Comparison of ENCODE assay signal across 8 cellular contexts in genomic region chr4:151362404-151363164, GRCh38. TPM values are rescaled to one million over a fixed set of nuclear protein-coding genes. Genes with fewer than 3 reads are reported as not detected.
DNase-seq lines count a peak whose midpoint lies in the region; ATAC-seq and TF ChIP-seq lines count a peak whose summit lies in the region.

No MANE protein-coding gene starts in this region.

- H3K4me3 Mint-ChIP-seq in CD4-positive, alpha-beta memory T cell: peak overlapping the region in 1 of 8 donors; percentile 20

- H3K27ac ChIP-seq in CD4-positive, alpha-beta memory T cell (ENCODE audit: low read depth, low read length): no peak overlapping the region

- CTCF ChIA-PET in CD4-positive, alpha-beta memory T cell (lab: Charles Lee; ENCODE audit: partially characterized antibody): interaction anchor here (0.7 to 1.3 kb wide), 3 partner anchors 9 to 1023 kb away, joined by 3 to 5 read pairs (median 4); no protein-coding TSS in a partner anchor

- no peaks in the 10 kb centered on the region for H3K9me3 ChIP-seq in CD4-positive, alpha-beta memory T cell (ENCODE audit: control insufficient read depth in 1 of 2, low read length in 2 of 2)

- peaks cover 2 to 7% of the 10 kb centered on the region in 2 donors for H3K27me3 Mint-ChIP-seq in CD4-positive, alpha-beta memory T cell

- DNase-seq in CD4-positive, alpha-beta memory T cell: peak; percentile 72 to 77 (median 75)
- DNase-seq in NCI-H69 (lab: John Stamatoyannopoulos, UW): peak; percentile 64
- peak; percentile 74 for DNase-seq in activated CD4-positive, alpha-beta T cell treated with anti-CD3 and anti-CD28 coated beads, Interleukin-2, amount 50 U/mL, for 1 hour
- peak; percentile 92 for DNase-seq in dermis blood vessel endothelial cell
- peak; percentile 79 to 96 for DNase-seq in lower leg skin (ENCODE audit: low spot score in 2 of 2)
- peak; percentile 59 to 68 (median 66) for DNase-seq in stimulated activated CD4-positive, alpha-beta T cell treated with anti-CD3 and anti-CD28 coated beads, TNF-alpha, amount 100 ng/mL, for 48 hours (ENCODE audit: low read depth in 3 of 3)

- H3K4me1 ChIP-seq in CD4-positive, alpha-beta memory T cell (ENCODE audit: insufficient read depth, low read length): no peaks in the 10 kb centered on the region

- no peak overlapping the region for H3K27ac Mint-ChIP-seq in CD4-positive, alpha-beta memory T cell

- POLR2A ChIA-PET in CD4-positive, alpha-beta memory T cell (lab: Charles Lee; ENCODE audit: partially characterized antibody): no interaction called here

- H3K4me3 ChIP-seq in CD4-positive, alpha-beta memory T cell (ENCODE audit: low read length in 2 of 2): no peak overlapping the region
- H3K4me3 ChIP-seq in lower leg skin (ENCODE audit: low read depth, poor library complexity, severe bottlenecking): no peak overlapping the region

- H3K36me3 ChIP-seq in CD4-positive, alpha-beta memory T cell (ENCODE audit: insufficient read depth, low read length): no peaks in the 10 kb centered on the region

- no peaks in the 10 kb centered on the region for H3K27me3 ChIP-seq in CD4-positive, alpha-beta memory T cell (ENCODE audit: insufficient read depth, low read length)

- ATAC-seq in GM19372 (IDR thresholded peaks at IDR 0.05; ENCODE audit: low read depth, unreplicated experiment) (peak; percentile 99), HG03442 (IDR thresholded peaks at IDR 0.05; ENCODE audit: unreplicated experiment) (peak; percentile 99)

- peaks cover 0 to 5% (median 4%) of the 10 kb centered on the region in 4 donors for H3K4me1 Mint-ChIP-seq in CD4-positive, alpha-beta memory T cell

- TF ChIP-seq CTCF in lower leg skin (IDR thresholded peaks at IDR 0.05): peak in 2 of 3 donors; percentile 7 to 85

- intact Hi-C loops in CD4-positive, alpha-beta memory T cell (cut with micrococcal nuclease): loop anchor here (1.0 to 10.0 kb wide), 7 partner anchors 242 to 1132 kb away; partner anchors contain the start of gene GATB
- intact Hi-C loops in lower leg skin (cut with DNase I; ENCODE audit: low total_unique reads): no loop called here

- H3K9me3 Mint-ChIP-seq in CD4-positive, alpha-beta memory T cell: no peaks in the 10 kb centered on the region

- no peak for TF ChIP-seq POLR2A in lower leg skin (IDR thresholded peaks at IDR 0.05)

- H3K36me3 Mint-ChIP-seq in CD4-positive, alpha-beta memory T cell: no peaks in the 10 kb centered on the region

- 42 to 45% methylated on average over 14 of the region's 14 CpGs for WGBS in lower leg skin, 2 donors

RNA-seq across cellular contexts. Expression of gene SH3D19, which starts 37.2 kb away (rescaled TPM):
- 1 to 10 TPM in 1 of 2 experiments, under 1 TPM in 1; 0.11 to 1.0 TPM for total RNA-seq in CD4-positive, alpha-beta memory T cell
- 1 to 10 TPM in 1 of 2 donors, under 1 TPM in 1; 0.56 to 1.4 TPM for polyA plus RNA-seq in CD4-positive, alpha-beta memory T cell
- total RNA-seq in dermis blood vessel endothelial cell (50.2 and 67.3 TPM in 2 replicates), lower leg skin (10 to 100 TPM; 70.8 to 82.5 (median 78.6) TPM)

RNA-seq across cellular contexts. Expression of gene FHIP1A, which starts 46.4 kb away (rescaled TPM):
- 1 to 10 TPM; 2.6 to 3.2 TPM for total RNA-seq in CD4-positive, alpha-beta memory T cell
- under 1 TPM in 1 of 2 donors, not detected in 1; 0.59 TPM for polyA plus RNA-seq in CD4-positive, alpha-beta memory T cell
- total RNA-seq in dermis blood vessel endothelial cell (0.17 and 0.33 TPM in 2 replicates), lower leg skin (100 to 1,000 TPM in 3 of 4 donors, 10 to 100 TPM in 1; 83.0 to 142 (median 118) TPM)

Comparison
In these comparisons a context has a peak if more than half of its experiments do, and no peak if none do; other contexts are left out.
1. RNA of gene SH3D19, which starts 37.2 kb away (total RNA-seq): 70.8 to 82.5 TPM in lower leg skin and 50.2 to 67.3 TPM in dermis blood vessel endothelial cell; 0.11 to 1.0 TPM in CD4-positive, alpha-beta memory T cell; every median in the first group is over 10 times any median in the second.
2. RNA of gene FHIP1A, which starts 46.4 kb away (total RNA-seq): 83.0 to 142 TPM in lower leg skin; 2.6 to 3.2 TPM in CD4-positive, alpha-beta memory T cell and 0.17 to 0.33 TPM in dermis blood vessel endothelial cell; every median in the first group is over 10 times any median in the second.
3. Peak in every context shown above with its lines, with median percentiles within 50 percentile points of each other: DNase-seq.